In genomic region chr2:48221846-48222516, GRCh38 we compare ENCODE assay signal across 1 cellular context.
TF ChIP-seq lines count a peak whose summit lies in the region.

No MANE protein-coding gene starts in this region.

TF ChIP-seq in HepG2, 621 proteins besides CTCF, POLR2A, EP300 and RAD21 (continued from another document and continues in another):
- TF ChIP-seq PRDM10 (CRISPR knock-in tag; IDR thresholded peaks at IDR 0.05; ENCODE audit: low read depth) = 0 out of 2 replicates have a peak, but pooled peaks have one; percentile 21
- TF ChIP-seq FOXM1 (CRISPR knock-in tag; IDR thresholded peaks at IDR 0.05) = no peak
- TF ChIP-seq, protein P1, sequence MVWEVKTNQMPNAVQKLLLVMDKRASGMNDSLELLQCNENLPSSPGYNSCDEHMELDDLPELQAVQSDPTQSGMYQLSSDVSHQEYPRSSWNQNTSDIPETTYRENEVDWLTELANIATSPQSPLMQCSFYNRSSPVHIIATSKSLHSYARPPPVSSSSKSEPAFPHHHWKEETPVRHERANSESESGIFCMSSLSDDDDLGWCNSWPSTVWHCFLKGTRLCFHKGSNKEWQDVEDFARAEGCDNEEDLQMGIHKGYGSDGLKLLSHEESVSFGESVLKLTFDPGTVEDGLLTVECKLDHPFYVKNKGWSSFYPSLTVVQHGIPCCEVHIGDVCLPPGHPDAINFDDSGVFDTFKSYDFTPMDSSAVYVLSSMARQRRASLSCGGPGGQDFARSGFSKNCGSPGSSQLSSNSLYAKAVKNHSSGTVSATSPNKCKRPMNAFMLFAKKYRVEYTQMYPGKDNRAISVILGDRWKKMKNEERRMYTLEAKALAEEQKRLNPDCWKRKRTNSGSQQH (CRISPR knock-in tag; IDR thresholded peaks at IDR 0.05; ENCODE audit: low read depth) = peak; percentile 88; the same call in 1 of the 2 replicates
- no peak; the same call in 1 of the 2 replicates for TF ChIP-seq NONO (IDR thresholded peaks at IDR 0.05)
- peak; percentile 91 for TF ChIP-seq NONO (CRISPR knock-in tag; conservative IDR thresholded peaks at IDR 0.05)
- TF ChIP-seq SMAD9 (CRISPR knock-in tag; IDR thresholded peaks at IDR 0.05) = no peak
- peak; percentile 80 for TF ChIP-seq ARNTL (CRISPR knock-in tag; IDR thresholded peaks at IDR 0.05)
- no peak; the same call in 1 of the 2 replicates for TF ChIP-seq ZNF230 (CRISPR knock-in tag; IDR thresholded peaks at IDR 0.05)
- TF ChIP-seq ZNF382 (CRISPR knock-in tag; IDR thresholded peaks at IDR 0.05; ENCODE audit: borderline replicate concordance) = no peak
- peak; percentile 96 for TF ChIP-seq NCOR1 (IDR thresholded peaks at IDR 0.05; ENCODE audit: borderline replicate concordance, low read length)
- no peak for TF ChIP-seq CHD2 (IDR thresholded peaks at IDR 0.05; ENCODE audit: low read depth, low read length)
- no peak for TF ChIP-seq PHF20 (CRISPR knock-in tag; IDR thresholded peaks at IDR 0.05)
- 0 out of 2 replicates have a peak, but pooled peaks have one; percentile 30 for TF ChIP-seq ZNF562 (CRISPR knock-in tag; IDR thresholded peaks at IDR 0.05; ENCODE audit: borderline replicate concordance)
- peak; percentile 100 for TF ChIP-seq HMG20A (CRISPR knock-in tag; IDR thresholded peaks at IDR 0.05; ENCODE audit: borderline replicate concordance)
- TF ChIP-seq SMAD1 (CRISPR knock-in tag; IDR thresholded peaks at IDR 0.05; ENCODE audit: borderline replicate concordance, low read depth) = no peak
- no peak for TF ChIP-seq ZNF451 (CRISPR knock-in tag; IDR thresholded peaks at IDR 0.05)
- peak; percentile 100 for TF ChIP-seq FOSL2 (CRISPR knock-in tag; IDR thresholded peaks at IDR 0.05)
- TF ChIP-seq, protein P2, sequence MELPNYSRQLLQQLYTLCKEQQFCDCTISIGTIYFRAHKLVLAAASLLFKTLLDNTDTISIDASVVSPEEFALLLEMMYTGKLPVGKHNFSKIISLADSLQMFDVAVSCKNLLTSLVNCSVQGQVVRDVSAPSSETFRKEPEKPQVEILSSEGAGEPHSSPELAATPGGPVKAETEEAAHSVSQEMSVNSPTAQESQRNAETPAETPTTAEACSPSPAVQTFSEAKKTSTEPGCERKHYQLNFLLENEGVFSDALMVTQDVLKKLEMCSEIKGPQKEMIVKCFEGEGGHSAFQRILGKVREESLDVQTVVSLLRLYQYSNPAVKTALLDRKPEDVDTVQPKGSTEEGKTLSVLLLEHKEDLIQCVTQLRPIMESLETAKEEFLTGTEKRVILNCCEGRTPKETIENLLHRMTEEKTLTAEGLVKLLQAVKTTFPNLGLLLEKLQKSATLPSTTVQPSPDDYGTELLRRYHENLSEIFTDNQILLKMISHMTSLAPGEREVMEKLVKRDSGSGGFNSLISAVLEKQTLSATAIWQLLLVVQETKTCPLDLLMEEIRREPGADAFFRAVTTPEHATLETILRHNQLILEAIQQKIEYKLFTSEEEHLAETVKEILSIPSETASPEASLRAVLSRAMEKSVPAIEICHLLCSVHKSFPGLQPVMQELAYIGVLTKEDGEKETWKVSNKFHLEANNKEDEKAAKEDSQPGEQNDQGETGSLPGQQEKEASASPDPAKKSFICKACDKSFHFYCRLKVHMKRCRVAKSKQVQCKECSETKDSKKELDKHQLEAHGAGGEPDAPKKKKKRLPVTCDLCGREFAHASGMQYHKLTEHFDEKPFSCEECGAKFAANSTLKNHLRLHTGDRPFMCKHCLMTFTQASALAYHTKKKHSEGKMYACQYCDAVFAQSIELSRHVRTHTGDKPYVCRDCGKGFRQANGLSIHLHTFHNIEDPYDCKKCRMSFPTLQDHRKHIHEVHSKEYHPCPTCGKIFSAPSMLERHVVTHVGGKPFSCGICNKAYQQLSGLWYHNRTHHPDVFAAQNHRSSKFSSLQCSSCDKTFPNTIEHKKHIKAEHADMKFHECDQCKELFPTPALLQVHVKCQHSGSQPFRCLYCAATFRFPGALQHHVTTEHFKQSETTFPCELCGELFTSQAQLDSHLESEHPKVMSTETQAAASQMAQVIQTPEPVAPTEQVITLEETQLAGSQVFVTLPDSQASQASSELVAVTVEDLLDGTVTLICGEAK (IDR thresholded peaks at IDR 0.05) = no peak
- TF ChIP-seq, protein P2 (CRISPR knock-in tag; IDR thresholded peaks at IDR 0.05) = peak; percentile 35; the same call in 1 of the 2 replicates
- peak; percentile 97 for TF ChIP-seq TBL1XR1 (IDR thresholded peaks at IDR 0.05; ENCODE audit: borderline replicate concordance, low read length, partially characterized antibody)
- TF ChIP-seq SRSF4 (IDR thresholded peaks at IDR 0.05; ENCODE audit: low read depth, low read length, poor library complexity, severe bottlenecking) = no peak
- TF ChIP-seq NCOA2 (CRISPR knock-in tag; IDR thresholded peaks at IDR 0.05) = peak; percentile 100
- TF ChIP-seq, protein P3, sequence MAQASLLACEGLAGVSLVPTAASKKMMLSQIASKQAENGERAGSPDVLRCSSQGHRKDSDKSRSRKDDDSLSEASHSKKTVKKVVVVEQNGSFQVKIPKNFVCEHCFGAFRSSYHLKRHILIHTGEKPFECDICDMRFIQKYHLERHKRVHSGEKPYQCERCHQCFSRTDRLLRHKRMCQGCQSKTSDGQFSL (CRISPR knock-in tag; IDR thresholded peaks at IDR 0.05) = no peak
- no peak for TF ChIP-seq PLRG1 (conservative IDR thresholded peaks at IDR 0.05)
- TF ChIP-seq, protein P4, sequence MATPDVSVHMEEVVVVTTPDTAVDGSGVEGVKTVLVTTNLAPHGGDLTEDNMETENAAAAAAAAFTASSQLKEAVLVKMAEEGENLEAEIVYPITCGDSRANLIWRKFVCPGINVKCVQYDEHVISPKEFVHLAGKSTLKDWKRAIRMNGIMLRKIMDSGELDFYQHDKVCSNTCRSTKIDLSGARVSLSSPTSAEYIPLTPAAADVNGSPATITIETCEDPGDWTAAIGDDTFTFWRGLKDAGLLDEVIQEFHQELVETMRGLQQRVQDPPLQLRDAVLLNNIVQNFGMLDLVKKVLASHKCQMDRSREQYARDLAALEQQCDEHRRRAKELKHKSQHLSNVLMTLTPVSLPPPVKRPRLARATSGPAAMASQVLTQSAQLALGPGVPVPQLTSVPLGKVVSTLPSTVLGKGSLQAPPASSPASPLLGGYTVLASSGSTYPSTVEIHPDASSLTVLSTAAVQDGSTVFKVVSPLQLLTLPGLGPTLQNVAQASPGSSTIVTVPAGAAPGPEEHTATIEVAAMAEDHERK (CRISPR knock-in tag; IDR thresholded peaks at IDR 0.05; ENCODE audit: low read depth) = peak; percentile 50; the same call in 1 of the 2 replicates
- no peak; the same call in 1 of the 2 replicates for TF ChIP-seq THAP8 (CRISPR knock-in tag; IDR thresholded peaks at IDR 0.05; ENCODE audit: borderline replicate concordance)
- TF ChIP-seq CEBPG (CRISPR knock-in tag; IDR thresholded peaks at IDR 0.05) = peak; percentile 97
- TF ChIP-seq KLF6 (CRISPR knock-in tag; IDR thresholded peaks at IDR 0.05) = peak; percentile 94
- TF ChIP-seq TBX2 (CRISPR knock-in tag; IDR thresholded peaks at IDR 0.05; ENCODE audit: borderline replicate concordance) = peak; percentile 99
- peak; percentile 100 for TF ChIP-seq GATAD2A (CRISPR knock-in tag; IDR thresholded peaks at IDR 0.05)
- peak; percentile 98 for TF ChIP-seq TOE1 (CRISPR knock-in tag; IDR thresholded peaks at IDR 0.05)
- TF ChIP-seq TSC22D2 (CRISPR knock-in tag; IDR thresholded peaks at IDR 0.05; ENCODE audit: borderline replicate concordance) = no peak
- TF ChIP-seq ZNF710 (CRISPR knock-in tag; IDR thresholded peaks at IDR 0.05; ENCODE audit: borderline replicate concordance) = peak; percentile 96
- TF ChIP-seq, protein P5, sequence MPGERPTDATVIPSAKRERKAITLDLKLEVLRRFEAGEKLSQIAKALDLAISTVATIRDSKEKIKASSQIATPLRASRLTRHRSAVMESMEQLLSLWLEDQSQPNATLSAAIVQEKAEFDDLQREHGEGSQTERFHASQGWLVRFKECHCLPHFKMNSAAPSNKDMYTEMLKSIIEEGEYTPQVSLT (CRISPR knock-in tag; IDR thresholded peaks at IDR 0.05; ENCODE audit: borderline replicate concordance, low read depth) = no peak
- TF ChIP-seq MTF2 (CRISPR knock-in tag; IDR thresholded peaks at IDR 0.05; ENCODE audit: borderline replicate concordance) = no peak
- peak; percentile 92 for TF ChIP-seq ATF1 (CRISPR knock-in tag; IDR thresholded peaks at IDR 0.05)
- TF ChIP-seq BCL6 (CRISPR knock-in tag; IDR thresholded peaks at IDR 0.05) = peak; percentile 95
- no peak for TF ChIP-seq TAF15 (IDR thresholded peaks at IDR 0.05; ENCODE audit: low read depth, low read length, poor library complexity, severe bottlenecking)
- TF ChIP-seq ZUFSP (CRISPR knock-in tag; IDR thresholded peaks at IDR 0.05; ENCODE audit: borderline replicate concordance) = no peak
- no peak for TF ChIP-seq SCMH1 (CRISPR knock-in tag; IDR thresholded peaks at IDR 0.05; ENCODE audit: borderline replicate concordance)
- peak; percentile 62 for TF ChIP-seq TEAD3 (CRISPR knock-in tag; optimal IDR thresholded peaks at IDR 0.05; ENCODE audit: borderline replicate concordance)
- peak; percentile 46; the same call in 1 of the 2 replicates for TF ChIP-seq ZNF256 (CRISPR knock-in tag; conservative IDR thresholded peaks at IDR 0.05)
